ENCODE assay signal across 23 cellular contexts in the genomic region with DNA sequence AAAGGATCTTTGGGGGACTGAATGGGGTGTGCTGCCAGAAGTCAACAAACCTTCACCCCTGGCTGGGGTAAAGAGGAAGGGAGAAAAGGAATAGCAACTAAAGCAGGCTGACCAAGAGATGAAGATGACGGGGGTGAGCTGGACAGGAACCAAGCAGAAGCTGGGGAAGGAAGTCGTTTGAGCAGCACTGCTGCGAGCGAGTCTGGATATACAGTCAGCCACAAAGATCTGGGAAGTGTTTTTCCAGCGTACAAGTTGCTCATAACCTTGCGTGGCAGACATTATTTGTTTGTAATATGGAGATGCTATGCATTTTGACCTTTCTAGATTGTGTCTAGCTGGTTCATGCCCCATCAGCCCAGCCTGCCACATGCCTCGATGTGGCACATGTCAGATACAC.
"Had no signal": no experiment of that assay in that cellular context is flagged by ENCODE, and none has a peak within 500 bp of the region (broad histone marks: within the 10 kb centered on the region; RNA-seq: fewer than 3 reads in every experiment).

No MANE protein-coding gene starts in this region.

- H3K27me3 Mint-ChIP-seq: naive thymus-derived CD8-positive, alpha-beta T cell had no signal

- H3K27ac Mint-ChIP-seq: activated naive CD8-positive, alpha-beta T cell treated with anti-CD3 and anti-CD28 coated beads, Interleukin-2, amount 10 ng/mL, durations not matched to agents 7 days and 5 days; stimulated activated effector memory CD8-positive, alpha-beta T cell treated with anti-CD3 and anti-CD28 coated beads, Interleukin-12 subunit alpha, Interleukin-12 subunit beta, amount 100 ng/mL, for 72 hours had no signal

- DNase-seq: activated CD4-positive, alpha-beta T cell treated with anti-CD3 and anti-CD28 coated beads, Interleukin-2, amount 50 U/mL, for 4 hours; activated gamma-delta T cell; activated naive CD8-positive, alpha-beta T cell treated with anti-CD3 and anti-CD28 coated beads, Interleukin-2, amount 10 ng/mL, durations not matched to agents 7 days and 5 days; body of pancreas; caudate nucleus; effector CD4-positive, alpha-beta T cell; gastrocnemius medialis; heart left ventricle; kidney glomerular epithelial cell; mesenchymal stem cell; naive thymus-derived CD8-positive, alpha-beta T cell; pancreas; stimulated activated CD4-positive, alpha-beta T cell treated with anti-CD3 and anti-CD28 coated beads, Interleukin-4, amount 100 ng/mL, for 24 hours; T-cell; T1000; upper lobe of left lung had no signal

- H3K4me3 ChIP-seq: body of pancreas, gastrocnemius medialis, heart left ventricle, pancreas, smooth muscle cell, thoracic aorta, upper lobe of left lung had no signal

- H3K9me3 ChIP-seq: body of pancreas, gastrocnemius medialis, heart left ventricle, pancreas, thoracic aorta, upper lobe of left lung had no signal

- H3K4me1 ChIP-seq: body of pancreas, gastrocnemius medialis, heart left ventricle, pancreas, upper lobe of left lung had no signal

- H3K27ac ChIP-seq: body of pancreas, gastrocnemius medialis, heart left ventricle, pancreas, thoracic aorta, upper lobe of left lung, VCaP had no signal

- H3K27me3 ChIP-seq: body of pancreas, gastrocnemius medialis, heart left ventricle, pancreas, upper lobe of left lung had no signal

- ATAC-seq: esophagus mucosa; gastrocnemius medialis; naive thymus-derived CD8-positive, alpha-beta T cell; sciatic nerve; SK-N-SH treated with all-trans-retinoic acid at 6 μM for 48 hours; stimulated activated effector memory CD8-positive, alpha-beta T cell treated with anti-CD3 and anti-CD28 coated beads, Interleukin-12 subunit alpha, Interleukin-12 subunit beta, amount 100 ng/mL, for 72 hours; T-cell had no signal

- H3K4me3 Mint-ChIP-seq: activated naive CD8-positive, alpha-beta T cell treated with anti-CD3 and anti-CD28 coated beads, Interleukin-2, amount 10 ng/mL, durations not matched to agents 7 days and 5 days; naive thymus-derived CD8-positive, alpha-beta T cell; stimulated activated effector memory CD8-positive, alpha-beta T cell treated with anti-CD3 and anti-CD28 coated beads, Interleukin-12 subunit alpha, Interleukin-12 subunit beta, amount 100 ng/mL, for 72 hours; T-cell had no signal

- H3K36me3 ChIP-seq: thoracic aorta had no signal

- H3K9me3 Mint-ChIP-seq: activated naive CD8-positive, alpha-beta T cell treated with anti-CD3 and anti-CD28 coated beads, Interleukin-2, amount 10 ng/mL, durations not matched to agents 7 days and 5 days; naive thymus-derived CD8-positive, alpha-beta T cell; stimulated activated effector memory CD8-positive, alpha-beta T cell treated with anti-CD3 and anti-CD28 coated beads, Interleukin-12 subunit alpha, Interleukin-12 subunit beta, amount 100 ng/mL, for 72 hours; T-cell had no signal
